18 cellular contexts compared by ENCODE assay signal in the genomic region with DNA sequence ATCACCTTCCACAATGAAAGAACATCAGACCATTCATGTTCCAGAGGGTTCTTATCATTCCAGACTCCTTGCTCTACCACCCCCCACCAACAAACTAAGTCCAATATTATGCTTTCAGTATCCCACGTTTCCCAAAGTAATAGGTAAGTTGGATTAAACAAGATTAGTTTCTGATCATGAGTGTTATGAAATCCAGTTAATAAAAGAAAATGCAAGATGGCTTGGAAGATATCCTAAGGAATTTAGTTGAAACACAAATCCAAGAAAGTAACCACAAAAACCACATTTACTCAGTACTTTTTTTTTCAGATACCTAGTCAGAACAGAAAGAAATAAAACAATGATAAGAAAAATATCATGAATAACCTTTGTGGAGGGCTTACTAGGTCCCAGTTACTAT.
DNase-seq lines count a peak whose midpoint lies in the region; ATAC-seq, FAIRE-seq and TF ChIP-seq lines count a peak whose summit lies in the region.
"Had no signal": no experiment of that assay in that cellular context is flagged by ENCODE, and none has a peak within 500 bp of the region (broad histone marks: within the 10 kb centered on the region; RNA-seq: fewer than 3 reads in every experiment).

No MANE protein-coding gene starts in this region.

- in situ Hi-C loops in K562 (cut with MboI) = no loop called here

- intact Hi-C loops in K562 (cut with micrococcal nuclease) = no loop called here

- no peak overlapping the region for H2AFZ ChIP-seq in K562 (ENCODE audit: low read depth, low read length)

- H3K4me3 ChIP-seq in K562 = no peak overlapping the region
- H3K4me3 ChIP-seq in retinal pigment epithelial cell (ENCODE audit: low read length) = no peak overlapping the region
- H3K4me3 ChIP-seq: BLaER1 had no signal

- no peaks in the 10 kb centered on the region for H4K20me1 ChIP-seq in K562 (replicated peaks; ENCODE audit: control insufficient read depth, insufficient read depth, low read length)
- H4K20me1 ChIP-seq: BLaER1 had no signal

- no TSS peak for BruUV-seq in K562 (replicated peaks; lab: Mats Ljungman, UMichigan)

- no peaks in the 10 kb centered on the region for H3K9me1 ChIP-seq in K562 (ENCODE audit: control insufficient read depth, insufficient read depth, low read length)

- H3K9ac ChIP-seq in K562 (ENCODE audit: insufficient read depth in 1 of 2, low read depth in 2 of 2, low read length in 2 of 2) = no peak overlapping the region
- H3K9ac ChIP-seq: BLaER1 had no signal

- H3K79me2 ChIP-seq in K562 (ENCODE audit: control insufficient read depth, insufficient read depth, low read length) = no peaks in the 10 kb centered on the region

- no peak for TF ChIP-seq CTCF in K562 (IDR thresholded peaks at IDR 0.05 in 2 of 3, conservative IDR thresholded peaks at IDR 0.05 in 1 of 3; ENCODE audit: insufficient read depth in 2 of 3, low read depth in 1 of 3, low read length in 3 of 3)
- TF ChIP-seq CTCF in retinal pigment epithelial cell (conservative IDR thresholded peaks at IDR 0.05; ENCODE audit: low read depth, low read length) = no peak

- no peak overlapping the region for H3K4me2 ChIP-seq in K562 (ENCODE audit: insufficient read depth, low read length)
- H3K4me2 ChIP-seq: BLaER1 had no signal

- no peaks in the 10 kb centered on the region for H3K36me3 ChIP-seq in K562 (ENCODE audit: control insufficient read depth, insufficient read depth, low read length)
- H3K36me3 ChIP-seq: BLaER1 had no signal

- CTCF ChIA-PET in K562 (lab: Yijun Ruan, JAX; ENCODE audit: low intra/inter-chr PET ratio) = no interaction called here

- no peak for TF ChIP-seq RAD21 in K562 (CRISPR knock-in tag; conservative IDR thresholded peaks at IDR 0.05 in 1 of 2, IDR thresholded peaks at IDR 0.05 in 1 of 2)

- POLR2A ChIA-PET in K562 (lab: Yijun Ruan, JAX) = no interaction called here

- TF ChIP-seq POLR2A in K562 (conservative IDR thresholded peaks at IDR 0.05) = no peak

- H3K27ac ChIP-seq in K562 (ENCODE audit: extremely low read depth, low read depth, low read length) = no peak overlapping the region
- H3K27ac ChIP-seq: BLaER1, C4-2B had no signal

- FAIRE-seq in K562 (lab: Jason Lieb, UNC) = no peak
- FAIRE-seq: G401.6, GM12892 had no signal

- WGBS in K562 (ENCODE audit: insufficient coverage, low coverage, missing lambda C conversion rate) = 0% methylated on average over 1 of the region's 1 CpG

- no peaks in the 10 kb centered on the region for H3K27me3 ChIP-seq in K562 (ENCODE audit: control insufficient read depth in 2 of 2, insufficient read depth in 2 of 2, low read length in 2 of 2)
- H3K27me3 ChIP-seq: BLaER1 had no signal

- no peaks in the 10 kb centered on the region for H3K4me1 ChIP-seq in K562 (replicated peaks in 1 of 2; ENCODE audit: control insufficient read depth in 2 of 2, insufficient read depth in 2 of 2, low read length in 2 of 2)
- H3K4me1 ChIP-seq: BLaER1 had no signal

- no peaks in the 10 kb centered on the region; the same call in 1 of the 2 replicates for H3K9me3 ChIP-seq in K562 (replicated peaks; ENCODE audit: control insufficient read depth, insufficient read depth, low read depth, low read length)
- H3K9me3 ChIP-seq: BLaER1, Caco-2 had no signal

- no peak for TF ChIP-seq EP300 in K562 (IDR thresholded peaks at IDR 0.05; ENCODE audit: low read length)

- ATAC-seq in K562 (no peak), HG03025 (IDR thresholded peaks at IDR 0.05; ENCODE audit: low FRiP score, unreplicated experiment) (no peak)
- ATAC-seq: CD8-positive, alpha-beta T cell had no signal

- DNase-seq in OCI-M1 (lab: John Stamatoyannopoulos, UW) (peak; percentile 13), amniotic epithelial cell (ENCODE audit: low read depth) (peak; percentile 10), K562 (ENCODE audit: extremely low read depth in 1 of 4, low spot score in 3 of 4) (no peak), retinal pigment epithelial cell (ENCODE audit: low read depth) (peak; percentile 58), amniotic stem cell (lab: John Stamatoyannopoulos, UW) (no peak)
- DNase-seq: Caco-2; CD4-positive, CD25-positive, alpha-beta regulatory T cell; CD8-positive, alpha-beta T cell; DMS153; DND-41; GOT3; H7; HCEC 1CT had no signal

TF ChIP-seq in K562, 482 proteins besides CTCF, POLR2A, EP300 and RAD21:
- no peak for TF ChIP-seq ETS2 (tag; IDR thresholded peaks at IDR 0.05; ENCODE audit: borderline replicate concordance, poor library complexity, severe bottlenecking)
- TF ChIP-seq ZHX1 (conservative IDR thresholded peaks at IDR 0.05; ENCODE audit: low read length) = 0 out of 2 replicates have a peak, but pooled peaks have one; percentile 19
- TF ChIP-seq NR1H2 (CRISPR knock-in tag; IDR thresholded peaks at IDR 0.05) = no peak
- TF ChIP-seq TAL1 (IDR thresholded peaks at IDR 0.05) = no peak
- TF ChIP-seq KLF13 (tag; IDR thresholded peaks at IDR 0.05; ENCODE audit: borderline replicate concordance, low read depth) = 0 out of 2 replicates have a peak, but pooled peaks have one; percentile 34
- no peak for TF ChIP-seq GTF2F1 (IDR thresholded peaks at IDR 0.05; ENCODE audit: low read depth, low read length)
TF ChIP-seq in K562: peak in this region for 2.

Comparison
In these comparisons a context has a peak if more than half of its experiments do, and no peak if none do; other contexts are left out.
1. DNase-seq: peak in OCI-M1 (single experiment), amniotic epithelial cell (single experiment) and retinal pigment epithelial cell (single experiment); none in K562 (0 of 4) and amniotic stem cell (single experiment).